Comparison of ENCODE assay signal across 11 cellular contexts in the genomic region with DNA sequence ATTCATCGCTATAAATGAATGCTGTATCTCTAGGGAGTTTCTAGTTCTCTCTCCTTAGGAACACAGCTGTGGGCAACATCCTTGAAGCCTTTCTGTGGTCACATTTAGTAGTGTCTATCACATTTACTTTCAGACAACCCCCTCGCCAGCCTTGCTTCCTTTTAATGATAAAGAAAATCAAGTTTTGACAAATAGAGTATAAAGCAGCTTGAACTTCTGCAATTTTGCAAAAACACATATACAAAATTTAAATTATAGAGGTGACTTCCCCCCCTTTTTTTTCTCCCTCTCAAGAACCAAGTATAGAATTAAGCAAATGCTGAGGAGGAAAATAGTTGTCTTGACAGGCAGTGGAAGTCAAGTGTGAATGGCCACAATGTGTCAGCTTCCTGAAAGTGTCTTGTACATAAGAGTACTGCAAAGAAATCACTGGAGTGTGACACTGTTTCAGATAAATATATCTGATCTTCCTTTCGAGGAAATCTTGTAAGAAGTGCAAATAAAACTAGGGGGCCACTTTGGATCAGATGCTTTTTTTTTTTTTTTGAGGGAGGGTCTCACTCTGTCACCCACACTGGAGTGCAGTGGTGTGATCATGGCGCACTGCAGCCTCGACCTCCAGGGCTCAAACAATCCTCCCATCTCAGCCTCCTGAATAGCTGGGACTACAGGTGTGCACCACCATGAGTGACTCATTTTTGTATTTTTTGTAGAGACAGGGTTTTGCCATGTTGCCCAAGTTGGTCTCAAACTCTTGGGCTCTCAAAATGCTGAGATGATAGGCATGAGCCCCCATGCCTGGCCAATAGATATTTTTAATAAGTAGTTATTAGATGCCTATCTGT. TPM values are rescaled to one million over a fixed set of nuclear protein-coding genes. Genes with fewer than 3 reads are reported as not detected.
DNase-seq lines count a peak whose midpoint lies in the region; ATAC-seq and TF ChIP-seq lines count a peak whose summit lies in the region.
"Had no signal": no experiment of that assay in that cellular context is flagged by ENCODE, and none has a peak within 500 bp of the region (broad histone marks: within the 10 kb centered on the region; RNA-seq: fewer than 3 reads in every experiment).

No MANE protein-coding gene starts in this region.

- intact Hi-C loops in naive thymus-derived CD4-positive, alpha-beta T cell (cut with micrococcal nuclease) = no loop called here
- intact Hi-C loops in thyroid gland (cut with DNase I) = no loop called here

- H3K36me3 ChIP-seq in naive thymus-derived CD4-positive, alpha-beta T cell (ENCODE audit: control insufficient read depth in 2 of 3, insufficient read depth in 3 of 3, low read length in 3 of 3) = no peaks in the 10 kb centered on the region
- H3K36me3 ChIP-seq in thyroid gland (no peaks in the 10 kb centered on the region), neural progenitor cell (no peaks in the 10 kb centered on the region)

- CTCF ChIA-PET in naive thymus-derived CD4-positive, alpha-beta T cell (lab: Charles Lee) = no interaction called here

- no peak overlapping the region for H3K9ac ChIP-seq in neural progenitor cell

- WGBS in thyroid gland, 2 donors = 71 to 75% methylated on average over 5 of the region's 5 CpGs

- peaks cover 0 to 5% (median 0%) of the 10 kb centered on the region in 5 donors for H3K36me3 Mint-ChIP-seq in naive thymus-derived CD4-positive, alpha-beta T cell
- no peaks in the 10 kb centered on the region for H3K36me3 Mint-ChIP-seq in neural progenitor cell

- peak; percentile 57 for DNase-seq in NAMALWA (ENCODE audit: low spot score)
- DNase-seq in naive thymus-derived CD4-positive, alpha-beta T cell = no peak
- DNase-seq in thyroid gland = no peak
- no peak for DNase-seq in G401 (ENCODE audit: low spot score)
- DNase-seq in neural progenitor cell (ENCODE audit: low spot score) = no peak
- DNase-seq: anterior cingulate cortex had no signal

- POLR2A ChIA-PET in naive thymus-derived CD4-positive, alpha-beta T cell (lab: Charles Lee) = no interaction called here

- no peaks in the 10 kb centered on the region for H3F3A ChIP-seq in neural progenitor cell (ENCODE audit: low read depth)

- H3K27ac ChIP-seq in naive thymus-derived CD4-positive, alpha-beta T cell (ENCODE audit: low read depth, low read length) = no peak overlapping the region
- H3K27ac ChIP-seq in thyroid gland = no peak overlapping the region
- H3K27ac ChIP-seq in neural progenitor cell = no peak overlapping the region

- H3K27me3 ChIP-seq in naive thymus-derived CD4-positive, alpha-beta T cell (ENCODE audit: control insufficient read depth in 2 of 2, insufficient read depth in 2 of 2, low read length in 2 of 2) = no peaks in the 10 kb centered on the region
- H3K27me3 ChIP-seq in thyroid gland (no peaks in the 10 kb centered on the region), neural progenitor cell (no peaks in the 10 kb centered on the region)

- no peaks in the 10 kb centered on the region for H3K79me2 ChIP-seq in neural progenitor cell (ENCODE audit: low read depth)

- H3K9me3 ChIP-seq in naive thymus-derived CD4-positive, alpha-beta T cell (ENCODE audit: control insufficient read depth in 2 of 3, low read length in 3 of 3) = no peaks in the 10 kb centered on the region
- H3K9me3 ChIP-seq in thyroid gland = no peaks in the 10 kb centered on the region
- no peaks in the 10 kb centered on the region for H3K9me3 ChIP-seq in neural progenitor cell (ENCODE audit: low read depth)

- ATAC-seq in GM18873 (IDR thresholded peaks at IDR 0.05; ENCODE audit: low FRiP score, unreplicated experiment) = peak; percentile 53
- peak; percentile 71 for ATAC-seq in HG02840 (IDR thresholded peaks at IDR 0.05; ENCODE audit: low FRiP score, unreplicated experiment)
- peak; percentile 58 for ATAC-seq in naive thymus-derived CD4-positive, alpha-beta T cell
- ATAC-seq: Panc1 had no signal

- H3K27me3 Mint-ChIP-seq in naive thymus-derived CD4-positive, alpha-beta T cell = peaks cover 0 to 25% (median 6%) of the 10 kb centered on the region in 5 donors
- H3K27me3 Mint-ChIP-seq in neural progenitor cell (ENCODE audit: insufficient read depth, low read depth) = peaks cover 4% of the 10 kb centered on the region

- H2AFZ ChIP-seq in neural progenitor cell (replicated peaks) = no peak overlapping the region

- H3K4me1 ChIP-seq in naive thymus-derived CD4-positive, alpha-beta T cell (ENCODE audit: control insufficient read depth in 2 of 2, insufficient read depth in 2 of 2, low read length in 2 of 2) = peaks cover 0 to 3% of the 10 kb centered on the region in 2 donors
- H3K4me1 ChIP-seq in thyroid gland (no peaks in the 10 kb centered on the region), neural progenitor cell (no peaks in the 10 kb centered on the region)

- H3K27ac Mint-ChIP-seq in naive thymus-derived CD4-positive, alpha-beta T cell = peak overlapping the region in 1 of 9 donors; percentile 64
- no peak overlapping the region for H3K27ac Mint-ChIP-seq in neural progenitor cell

- no peak overlapping the region for H3K4me3 ChIP-seq in naive thymus-derived CD4-positive, alpha-beta T cell (ENCODE audit: low read length)
- H3K4me3 ChIP-seq in thyroid gland (replicated peaks in 1 of 3) (no peak overlapping the region), neural progenitor cell (no peak overlapping the region)

- peak overlapping the region in 1 of 10 donors; percentile 58 for H3K4me3 Mint-ChIP-seq in naive thymus-derived CD4-positive, alpha-beta T cell
- no peak overlapping the region for H3K4me3 Mint-ChIP-seq in neural progenitor cell

- peaks cover 0 to 34% (median 4%) of the 10 kb centered on the region in 7 donors for H3K4me1 Mint-ChIP-seq in naive thymus-derived CD4-positive, alpha-beta T cell
- no peaks in the 10 kb centered on the region for H3K4me1 Mint-ChIP-seq in neural progenitor cell

- no peaks in the 10 kb centered on the region for H4K20me1 ChIP-seq in neural progenitor cell (ENCODE audit: low read depth)

- TF ChIP-seq CTCF in thyroid gland (IDR thresholded peaks at IDR 0.05) (no peak), neural progenitor cell (IDR thresholded peaks at IDR 0.05) (no peak)

- in situ Hi-C loops in G401 (cut with HindIII; ENCODE audit: low sequenced_read_pairs) = no loop called here

- no peak overlapping the region for H3K4me2 ChIP-seq in neural progenitor cell

- H3K9me3 Mint-ChIP-seq in naive thymus-derived CD4-positive, alpha-beta T cell = peaks cover 0 to 7% (median 0%) of the 10 kb centered on the region in 11 donors
- no peaks in the 10 kb centered on the region for H3K9me3 Mint-ChIP-seq in neural progenitor cell

- TF ChIP-seq POLR2A in thyroid gland (IDR thresholded peaks at IDR 0.05) = no peak

RNA-seq across cellular contexts. Expression of a gene that starts 21.0 kb away (rescaled TPM):
- total RNA-seq in naive thymus-derived CD4-positive, alpha-beta T cell = 10 to 100 TPM in 2 of 5 experiments, 1 to 10 TPM in 3; 2.2 to 27.6 (median 4.5) TPM
- under 1 TPM; 0.08 to 0.09 TPM for polyA plus RNA-seq in naive thymus-derived CD4-positive, alpha-beta T cell
- 1 to 10 TPM in 3 of 4 donors, under 1 TPM in 1; 0.98 to 3.4 (median 2.3) TPM for total RNA-seq in thyroid gland
- 16.2 and 23.0 TPM in 2 replicates for total RNA-seq in G401 (2014; rRNA removed; shearing (Covaris generic))
- total RNA-seq in neural progenitor cell (ENCODE audit: low replicate concordance) = 0.19 TPM in 1 of 2 replicates, not detected in the other
- total RNA-seq: H1 had no signal
- polyA plus RNA-seq: H1, keratinocyte had no signal

RNA-seq across cellular contexts. Expression of a gene that starts 55.2 kb away (rescaled TPM):
- 1 to 10 TPM in 2 of 5 experiments, under 1 TPM in 1, not detected in 2; 0.17 to 7.4 (median 2.4) TPM for total RNA-seq in naive thymus-derived CD4-positive, alpha-beta T cell
- not detected for polyA plus RNA-seq in naive thymus-derived CD4-positive, alpha-beta T cell
- total RNA-seq in thyroid gland = not detected
- 1.1 and 11.5 TPM in 2 replicates for total RNA-seq in G401 (2014; rRNA removed; shearing (Covaris generic))
- not detected in 2 replicates for total RNA-seq in neural progenitor cell (ENCODE audit: low replicate concordance)
- total RNA-seq: H1 had no signal
- polyA plus RNA-seq: H1 had no signal
